In the genomic region with DNA sequence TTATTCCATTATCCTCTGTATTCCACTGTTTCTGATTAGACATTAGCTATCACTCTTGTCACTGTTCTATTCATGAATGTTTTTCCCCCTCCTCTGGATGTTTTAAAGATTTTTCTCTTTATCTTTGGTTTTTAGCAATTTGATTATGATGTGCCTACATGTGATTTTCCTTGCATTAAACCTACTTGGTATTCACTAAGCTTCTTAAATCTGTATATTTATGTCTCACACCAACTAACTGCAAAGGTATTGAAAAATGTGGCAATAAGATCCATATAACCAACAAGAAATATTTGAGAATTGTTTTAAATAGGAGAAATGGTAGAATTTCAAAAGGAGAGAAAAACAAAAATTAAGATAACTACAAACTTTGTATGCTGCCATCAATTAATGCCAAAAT, we compare ENCODE assay signal across 33 cellular contexts.
"Had no signal": no experiment of that assay in that cellular context is flagged by ENCODE, and none has a peak within 500 bp of the region (broad histone marks: within the 10 kb centered on the region; RNA-seq: fewer than 3 reads in every experiment).

No MANE protein-coding gene starts in this region.

- H3K36me3 ChIP-seq: adrenal gland, ascending aorta, brain microvascular endothelial cell, breast epithelium, cardiac muscle cell had no signal

- H3K27ac ChIP-seq: adrenal gland, ascending aorta, body of pancreas, brain microvascular endothelial cell, breast epithelium, cardiac muscle cell had no signal

- FAIRE-seq: astrocyte, bronchial epithelial cell had no signal

- DNase-seq: activated effector memory CD4-positive, alpha-beta T cell treated with anti-CD3 and anti-CD28 coated beads, Interleukin-2, amount 50 U/mL, for 16 hours; activated effector memory CD4-positive, alpha-beta T cell treated with Interleukin-2 at 50 U/mL for 16 hours; activated gamma-delta T cell; activated gamma-delta T cell treated with Interleukin-2 at 50 U/mL for 16 hours; activated naive CD4-positive, alpha-beta T cell; activated naive CD4-positive, alpha-beta T cell treated with anti-CD3 and anti-CD28 coated beads for 36 hours; activated naive CD4-positive, alpha-beta T cell treated with anti-CD3 and anti-CD28 coated beads, Interleukin-2, amount 10 ng/mL, durations not matched to agents 7 days and 5 days; activated naive CD4-positive, alpha-beta T cell treated with anti-CD3 and anti-CD28 coated beads, Interleukin-2, amount 50 U/mL, for 16 hours; activated naive CD4-positive, alpha-beta T cell treated with Interleukin-2 at 50 U/mL for 16 hours; activated naive CD8-positive, alpha-beta T cell treated with anti-CD3 and anti-CD28 coated beads for 36 hours; activated naive CD8-positive, alpha-beta T cell treated with anti-CD3 and anti-CD28 coated beads, Interleukin-2, amount 10 ng/mL, durations not matched to agents 7 days and 5 days; activated naive CD8-positive, alpha-beta T cell treated with anti-CD3 and anti-CD28 coated beads, Interleukin-2, amount 50 U/mL, for 24 hours; activated T-cell treated with anti-CD3 and anti-CD28 coated beads, Interleukin-2, amount 50 U/mL, for 24 hours; activated T-cell treated with anti-CD3 and anti-CD28 coated beads, Interleukin-2, amount 50 U/mL, for 4 hours; activated T-cell treated with anti-CD3 and anti-CD28 coated beads, Interleukin-2, amount 50 U/mL, for 48 hours; activated T-cell treated with anti-CD3 and anti-CD28 coated beads, Interleukin-2, amount 50 U/mL, for 72 hours; amniotic stem cell; amygdala; anterior cingulate cortex; aorta; body of pancreas; brain microvascular endothelial cell; caudate nucleus; central memory CD4-positive, alpha-beta T cell; cerebellar nuclear complex had no signal

- H3K4me3 ChIP-seq: adrenal gland, ascending aorta, body of pancreas, breast epithelium, cardiac muscle cell had no signal

- H3K4me1 ChIP-seq: ascending aorta, breast epithelium had no signal

- H3K27me3 ChIP-seq: adrenal gland, ascending aorta, body of pancreas, brain microvascular endothelial cell, breast epithelium, cardiac muscle cell had no signal

- ATAC-seq: activated naive CD4-positive, alpha-beta T cell treated with anti-CD3 and anti-CD28 coated beads, Interleukin-2, amount 50 U/mL, for 72 hours; activated naive CD8-positive, alpha-beta T cell treated with anti-CD3 and anti-CD28 coated beads, Interleukin-2, amount 50 U/mL, for 24 hours; activated T-cell treated with anti-CD3 and anti-CD28 coated beads, Interleukin-2, amount 50 U/mL, for 4 hours; activated T-cell treated with anti-CD3 and anti-CD28 coated beads, Interleukin-2, amount 50 U/mL, for 72 hours; activated T-helper 17 cell treated with anti-CD3 and anti-CD28 coated beads, Interleukin-2, amount 50 U/mL, for 72 hours; body of pancreas had no signal

- H3K9me3 ChIP-seq: adrenal gland, ascending aorta, body of pancreas, breast epithelium had no signal
